In genomic region chr22:33166206-33166605, GRCh38 we compare ENCODE assay signal across 19 cellular contexts.
"Had no signal": no experiment of that assay in that cellular context is flagged by ENCODE, and none has a peak within 500 bp of the region (broad histone marks: within the 10 kb centered on the region; RNA-seq: fewer than 3 reads in every experiment).

No MANE protein-coding gene starts in this region.

- H3K27me3 ChIP-seq: breast epithelium, esophagus squamous epithelium, sigmoid colon had no signal

- H3K9ac ChIP-seq: parathyroid adenoma had no signal

- DNase-seq: activated CD4-positive, alpha-beta T cell treated with anti-CD3 and anti-CD28 coated beads, Interleukin-2, amount 50 U/mL, for 4 hours; activated gamma-delta T cell; activated T-cell treated with anti-CD3 and anti-CD28 coated beads, Interleukin-2, amount 50 U/mL, for 72 hours; cerebellar nuclear complex; cortex of kidney; effector CD8-positive, alpha-beta T cell; esophagus squamous epithelium; heart right ventricle; islet precursor cell; lower lobe of right lung; sigmoid colon; stimulated activated CD4-positive, alpha-beta T cell treated with anti-CD3 and anti-CD28 coated beads, Interleukin-4, amount 100 ng/mL, for 4 hours; WERI-Rb-1 had no signal

- H3K4me1 ChIP-seq: breast epithelium, esophagus squamous epithelium, heart right ventricle, lower lobe of right lung, parathyroid adenoma, sigmoid colon had no signal

- H3K36me3 ChIP-seq: breast epithelium, esophagus squamous epithelium, heart right ventricle, lower lobe of right lung, sigmoid colon, WERI-Rb-1 had no signal

- H3K4me1 Mint-ChIP-seq: activated naive CD4-positive, alpha-beta T cell treated with anti-CD3 and anti-CD28 coated beads, Interleukin-2, amount 50 U/mL, for 24 hours; mesothelial cell of epicardium; stimulated activated memory B cell treated with anti-CD40 and anti-IgM and Interleukin-4, amounts not matched to agents 10 μg/mL and 1 μg/mL and 100 μg/mL, for 72 hours had no signal

- H3K27ac ChIP-seq: breast epithelium, esophagus squamous epithelium, heart right ventricle, lower lobe of right lung, parathyroid adenoma, sigmoid colon, WERI-Rb-1 had no signal

- H3K4me3 Mint-ChIP-seq: activated naive CD4-positive, alpha-beta T cell treated with anti-CD3 and anti-CD28 coated beads, Interleukin-2, amount 50 U/mL, for 24 hours; activated T-cell treated with anti-CD3 and anti-CD28 coated beads, Interleukin-2, amount 50 U/mL, for 72 hours; mesothelial cell of epicardium; natural killer cell treated with Interleukin-12 subunit alpha and Interleukin-12 subunit beta and Interleukin-15 and Interleukin-18, amount 100 ng/mL, for 72 hours; stimulated activated memory B cell treated with anti-CD40 and anti-IgM and Interleukin-4, amounts not matched to agents 10 μg/mL and 1 μg/mL and 100 μg/mL, for 72 hours had no signal

- H3K9me3 ChIP-seq: breast epithelium, esophagus squamous epithelium, lower lobe of right lung had no signal

- H3K4me3 ChIP-seq: breast epithelium, esophagus squamous epithelium, heart right ventricle, lower lobe of right lung, sigmoid colon had no signal

- H3K27ac Mint-ChIP-seq: activated naive CD4-positive, alpha-beta T cell treated with anti-CD3 and anti-CD28 coated beads, Interleukin-2, amount 50 U/mL, for 24 hours; activated T-cell treated with anti-CD3 and anti-CD28 coated beads, Interleukin-2, amount 50 U/mL, for 72 hours; mesothelial cell of epicardium; natural killer cell treated with Interleukin-12 subunit alpha and Interleukin-12 subunit beta and Interleukin-15 and Interleukin-18, amount 100 ng/mL, for 72 hours; stimulated activated memory B cell treated with anti-CD40 and anti-IgM and Interleukin-4, amounts not matched to agents 10 μg/mL and 1 μg/mL and 100 μg/mL, for 72 hours had no signal

- H3K36me3 Mint-ChIP-seq: activated naive CD4-positive, alpha-beta T cell treated with anti-CD3 and anti-CD28 coated beads, Interleukin-2, amount 50 U/mL, for 24 hours; mesothelial cell of epicardium; natural killer cell treated with Interleukin-12 subunit alpha and Interleukin-12 subunit beta and Interleukin-15 and Interleukin-18, amount 100 ng/mL, for 72 hours; stimulated activated memory B cell treated with anti-CD40 and anti-IgM and Interleukin-4, amounts not matched to agents 10 μg/mL and 1 μg/mL and 100 μg/mL, for 72 hours had no signal

- ATAC-seq: activated T-cell treated with anti-CD3 and anti-CD28 coated beads, Interleukin-2, amount 50 U/mL, for 72 hours; heart right ventricle; lower lobe of right lung; natural killer cell treated with Interleukin-12 subunit alpha and Interleukin-12 subunit beta and Interleukin-15 and Interleukin-18, amount 100 ng/mL, for 72 hours; stimulated activated memory B cell treated with anti-CD40 and anti-IgM and Interleukin-4, amounts not matched to agents 10 μg/mL and 1 μg/mL and 100 μg/mL, for 72 hours had no signal

- H2AFZ ChIP-seq: parathyroid adenoma had no signal

- H3K9me3 Mint-ChIP-seq: activated naive CD4-positive, alpha-beta T cell treated with anti-CD3 and anti-CD28 coated beads, Interleukin-2, amount 50 U/mL, for 24 hours; activated T-cell treated with anti-CD3 and anti-CD28 coated beads, Interleukin-2, amount 50 U/mL, for 72 hours; mesothelial cell of epicardium had no signal
